In the genomic region with DNA sequence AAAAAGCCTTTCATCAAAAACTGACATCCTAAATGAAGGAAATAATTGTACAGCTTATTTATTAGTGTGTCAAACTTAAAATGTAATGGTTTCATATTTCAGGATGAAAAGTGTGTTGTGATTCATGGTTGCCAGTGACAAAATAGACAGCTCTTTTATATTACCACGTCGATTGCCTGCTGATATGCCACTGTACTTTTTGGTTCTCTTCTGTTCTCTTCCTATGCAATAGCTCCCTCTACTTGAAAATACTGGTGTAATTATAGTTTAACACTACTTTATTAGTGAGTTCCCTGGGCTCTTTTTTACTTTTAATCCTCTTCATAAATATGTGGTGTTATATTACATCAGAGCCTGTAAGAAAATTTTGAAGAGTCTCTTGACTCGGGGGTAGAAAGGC, we compare ENCODE assay signal across 11 cellular contexts.
DNase-seq lines count a peak whose midpoint lies in the region; ATAC-seq and TF ChIP-seq lines count a peak whose summit lies in the region.
"Had no signal": no experiment of that assay in that cellular context is flagged by ENCODE, and none has a peak within 500 bp of the region (broad histone marks: within the 10 kb centered on the region; RNA-seq: fewer than 3 reads in every experiment).

No MANE protein-coding gene starts in this region.

- in situ Hi-C loops in brain microvascular endothelial cell (cut with HindIII; ENCODE audit: low pct_ligation_motif_present, low sequenced_read_pairs), result no loop called here

- intact Hi-C loops in colonic mucosa (cut with DNase I), result loop anchor here (10.0 kb wide), 1 partner anchor 879 kb away; no protein-coding TSS in a partner anchor

- ATAC-seq in DND-41 (ENCODE audit: insufficient read depth, low read depth), result no peak
- ATAC-seq in GM21528 (IDR thresholded peaks at IDR 0.05; ENCODE audit: low FRiP score, unreplicated experiment), result no peak
- no peak for ATAC-seq in HG02973 (IDR thresholded peaks at IDR 0.05; ENCODE audit: unreplicated experiment)

- no peak overlapping the region for H3K4me2 ChIP-seq in DND-41 (ENCODE audit: insufficient read depth, low read length)

- H3K27ac ChIP-seq in DND-41 (ENCODE audit: low read length) (no peak overlapping the region), brain microvascular endothelial cell (no peak overlapping the region), colonic mucosa (no peak overlapping the region)

- TF ChIP-seq CTCF in DND-41 (IDR thresholded peaks at IDR 0.05; ENCODE audit: borderline replicate concordance, extremely low read depth, low read length, poor library complexity, severe bottlenecking) (peak; percentile 8), NB4 (IDR thresholded peaks at IDR 0.05; ENCODE audit: low read depth, low read length) (no peak), brain microvascular endothelial cell (IDR thresholded peaks at IDR 0.05; ENCODE audit: low read depth, low read length, missing control alignments) (peak; percentile 20), colonic mucosa (IDR thresholded peaks at IDR 0.05) (no peak)

- H3K4me1 ChIP-seq in DND-41 (ENCODE audit: insufficient read depth, low read length) (no peaks in the 10 kb centered on the region), colonic mucosa (no peaks in the 10 kb centered on the region)

- H3K9ac ChIP-seq in DND-41 (ENCODE audit: low read depth, low read length) (no peak overlapping the region), colonic mucosa (ENCODE audit: low read depth in 2 of 2, low read length in 2 of 2) (no peak overlapping the region)

- no peaks in the 10 kb centered on the region for H3K79me2 ChIP-seq in DND-41 (ENCODE audit: insufficient read depth, low read length)

- H3K36me3 ChIP-seq in DND-41 (ENCODE audit: insufficient read depth, low read length) (no peaks in the 10 kb centered on the region), brain microvascular endothelial cell (replicated peaks) (no peaks in the 10 kb centered on the region), colonic mucosa (no peaks in the 10 kb centered on the region)

- DNase-seq in DND-41, result no peak
- peak; percentile 13 for DNase-seq in NB4 (ENCODE audit: low read depth)
- DNase-seq in brain microvascular endothelial cell, result no peak
- peak; percentile 34 for DNase-seq in myocyte (ENCODE audit: low read depth)
- DNase-seq in colonic mucosa, result no peak
- DNase-seq in central memory CD4-positive, alpha-beta T cell, result no peak
- DNase-seq: mesenchymal stem cell; NCI-H345; stimulated activated CD4-positive, alpha-beta T cell treated with anti-CD3 and anti-CD28 coated beads, Interleukin-4, amount 100 ng/mL, for 24 hours had no signal

- no peaks in the 10 kb centered on the region for H3K27me3 ChIP-seq in DND-41 (ENCODE audit: insufficient read depth, low read length, poor library complexity)
- H3K27me3 ChIP-seq in brain microvascular endothelial cell (replicated peaks), result no peaks in the 10 kb centered on the region
- no peaks in the 10 kb centered on the region for H3K27me3 ChIP-seq in colonic mucosa

- H3K4me3 ChIP-seq in DND-41 (ENCODE audit: low read depth in 1 of 2, low read length in 2 of 2) (no peak overlapping the region), NB4 (ENCODE audit: low read depth, low read length) (no peak overlapping the region), brain microvascular endothelial cell (ENCODE audit: low read depth, low read length) (no peak overlapping the region), colonic mucosa (no peak overlapping the region)

- no peak overlapping the region for H2AFZ ChIP-seq in DND-41 (ENCODE audit: low read depth, low read length)

- TF ChIP-seq POLR2A in NB4 (IDR thresholded peaks at IDR 0.05; ENCODE audit: extremely low read depth, insufficient read length), result no peak

- H3K9me3 ChIP-seq in DND-41 (ENCODE audit: insufficient read depth, low read length, severe bottlenecking) (no peaks in the 10 kb centered on the region), colonic mucosa (no peaks in the 10 kb centered on the region)

- no peaks in the 10 kb centered on the region for H4K20me1 ChIP-seq in DND-41 (ENCODE audit: insufficient read depth, low read length)

Comparison
In these comparisons a context has a peak if more than half of its experiments do, and no peak if none do; other contexts are left out.
1. DNase-seq: peak in NB4 (single experiment) and myocyte (single experiment); none in DND-41 (single experiment), brain microvascular endothelial cell (single experiment), colonic mucosa (single experiment) and central memory CD4-positive, alpha-beta T cell (single experiment).
2. CTCF ChIP-seq: peak in DND-41 (single experiment) and brain microvascular endothelial cell (single experiment); none in NB4 (single experiment) and colonic mucosa (single experiment).